17 cellular contexts compared by ENCODE assay signal in the genomic region with DNA sequence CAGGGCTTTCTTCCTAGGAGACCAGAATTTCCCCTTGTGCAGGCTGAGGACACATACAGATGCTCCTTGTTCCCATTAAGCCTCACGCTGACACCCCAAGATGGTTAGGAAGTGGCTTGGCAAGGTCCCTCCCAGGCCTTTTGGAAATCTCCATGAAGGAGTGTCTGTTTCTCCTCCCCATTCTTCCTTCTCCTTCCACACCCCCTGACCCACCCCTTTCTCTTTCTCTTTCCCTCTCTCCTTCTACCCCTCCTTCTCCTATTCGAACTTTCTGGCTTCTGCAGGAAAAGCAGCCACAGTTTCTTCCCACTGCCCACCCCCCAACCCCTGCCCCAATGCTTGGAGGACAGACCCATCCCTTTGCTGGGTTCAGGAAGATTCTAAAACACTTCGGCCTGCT.
DNase-seq lines count a peak whose midpoint lies in the region; ATAC-seq and TF ChIP-seq lines count a peak whose summit lies in the region.
"Had no signal": no experiment of that assay in that cellular context is flagged by ENCODE, and none has a peak within 500 bp of the region (broad histone marks: within the 10 kb centered on the region; RNA-seq: fewer than 3 reads in every experiment).

No MANE protein-coding gene starts in this region.

- no peak overlapping the region for H2BK15ac ChIP-seq in mesendoderm (replicated peaks; ENCODE audit: low read depth)

- no peak overlapping the region for H3K9ac ChIP-seq in mesendoderm (ENCODE audit: low read length)

- no peak overlapping the region for H3K4ac ChIP-seq in mesendoderm (ENCODE audit: low read depth, low read length)

- peaks cover 0 to 27% (median 4%) of the 10 kb centered on the region in 9 donors for H3K4me1 ChIP-seq in heart right ventricle
- H3K4me1 ChIP-seq in mesendoderm (ENCODE audit: control insufficient read depth, low read depth, low read length), result no peaks in the 10 kb centered on the region

- TF ChIP-seq CTCF in heart right ventricle (IDR thresholded peaks at IDR 0.05), result no peak
- no peak for TF ChIP-seq CTCF in type B pancreatic cell (conservative IDR thresholded peaks at IDR 0.05)

- 51 to 64% methylated on average over 3 of the region's 3 CpGs for WGBS in heart right ventricle, 2 donors
- WGBS in mesendoderm (ENCODE audit: extremely low coverage, insufficient coverage, low lambda C conversion rate), result no CpG with 5 or more reads among the region's 3 CpGs

- H3K4me3 ChIP-seq in heart right ventricle (peak overlapping the region in 8 of 10 donors; percentile 3 to 44 (median 32)), mesendoderm (ENCODE audit: low read length) (no peak overlapping the region)
- H3K4me3 ChIP-seq: cardiac muscle cell, ovary, suprapubic skin, vagina had no signal

- intact Hi-C loops in heart right ventricle (cut with DNase I), result loop anchor here (1.0 to 10.0 kb wide), 12 partner anchors 55 to 257 kb away; a partner anchor contains a TSS

- no peak for ATAC-seq in activated T-helper 17 cell treated with anti-CD3 and anti-CD28 coated beads, Interleukin-2, amount 50 U/mL, for 72 hours (replicated peaks)
- ATAC-seq in heart right ventricle (peak in 7 of 8 donors; percentile 13 to 57 (median 29)), HG03442 (IDR thresholded peaks at IDR 0.05; ENCODE audit: unreplicated experiment) (no peak)

- no peak overlapping the region for H4K5ac ChIP-seq in mesendoderm (ENCODE audit: low read length)

- peaks cover 15% of the 10 kb centered on the region for H3K27me3 Mint-ChIP-seq in activated T-helper 17 cell treated with anti-CD3 and anti-CD28 coated beads, Interleukin-2, amount 50 U/mL, for 72 hours
- H3K27me3 Mint-ChIP-seq in type B pancreatic cell, result peaks cover 3% of the 10 kb centered on the region

- H3K27me3 ChIP-seq in heart right ventricle (no peaks in the 10 kb centered on the region), mesendoderm (ENCODE audit: insufficient read depth, low read length, poor library complexity) (no peaks in the 10 kb centered on the region)
- H3K27me3 ChIP-seq: ovary, sigmoid colon, suprapubic skin, vagina had no signal

- H3K27ac Mint-ChIP-seq in activated T-helper 17 cell treated with anti-CD3 and anti-CD28 coated beads, Interleukin-2, amount 50 U/mL, for 72 hours, result peak overlapping the region; percentile 42
- peak overlapping the region; percentile 66 for H3K27ac Mint-ChIP-seq in type B pancreatic cell
- H3K27ac Mint-ChIP-seq: CD4-positive, alpha-beta memory T cell had no signal

- no peak overlapping the region for H3K18ac ChIP-seq in mesendoderm (ENCODE audit: low read length)

- H3K79me2 ChIP-seq in mesendoderm (ENCODE audit: control insufficient read depth, insufficient read depth, low read length), result no peaks in the 10 kb centered on the region

- no peak overlapping the region for H3K4me2 ChIP-seq in mesendoderm (ENCODE audit: low read length)

- H3K36me3 Mint-ChIP-seq in activated T-helper 17 cell treated with anti-CD3 and anti-CD28 coated beads, Interleukin-2, amount 50 U/mL, for 72 hours (ENCODE audit: low read depth), result no peaks in the 10 kb centered on the region
- no peaks in the 10 kb centered on the region for H3K36me3 Mint-ChIP-seq in type B pancreatic cell
- H3K36me3 Mint-ChIP-seq: CD4-positive, alpha-beta memory T cell had no signal

- H2BK5ac ChIP-seq in mesendoderm (ENCODE audit: low read length), result no peak overlapping the region

- no peak overlapping the region for H2AK5ac ChIP-seq in mesendoderm (ENCODE audit: low read length)

- no peak overlapping the region for H3K4me3 Mint-ChIP-seq in activated T-helper 17 cell treated with anti-CD3 and anti-CD28 coated beads, Interleukin-2, amount 50 U/mL, for 72 hours
- H3K4me3 Mint-ChIP-seq in type B pancreatic cell, result no peak overlapping the region
- H3K4me3 Mint-ChIP-seq: CD4-positive, alpha-beta memory T cell had no signal

- H3K56ac ChIP-seq in mesendoderm (ENCODE audit: low read length), result peak overlapping the region; percentile 6

- H2BK120ac ChIP-seq in mesendoderm (ENCODE audit: low read depth, low read length), result no peak overlapping the region

- no peaks in the 10 kb centered on the region for H3K79me1 ChIP-seq in mesendoderm (ENCODE audit: low read length)

- H3K36me3 ChIP-seq in heart right ventricle (no peaks in the 10 kb centered on the region), mesendoderm (ENCODE audit: control insufficient read depth, insufficient read depth, low read length) (no peaks in the 10 kb centered on the region)
- H3K36me3 ChIP-seq: cardiac muscle cell, ovary, sigmoid colon, suprapubic skin, vagina had no signal

- H3K23ac ChIP-seq in mesendoderm (ENCODE audit: low read length), result no peak overlapping the region

- peak overlapping the region in 5 of 10 donors; percentile 23 to 55 (median 42) for H3K27ac ChIP-seq in heart right ventricle
- no peak overlapping the region for H3K27ac ChIP-seq in mesendoderm (ENCODE audit: low read depth, low read length)
- H3K27ac ChIP-seq: cardiac muscle cell, ovary, sigmoid colon, suprapubic skin, vagina had no signal

- H4K8ac ChIP-seq in mesendoderm (ENCODE audit: low read depth, low read length), result no peak overlapping the region

- DNase-seq in heart right ventricle (no peak), mesendoderm (no peak), type B pancreatic cell (ENCODE audit: extremely low spot score, unreplicated experiment) (no peak), CD1c-positive myeloid dendritic cell (ENCODE audit: extremely low spot score) (no peak), cerebellar cortex (ENCODE audit: low spot score) (no peak)
- DNase-seq: activated T-cell treated with anti-CD3 and anti-CD28 coated beads, Interleukin-2, amount 50 U/mL, for 1 hour; CD4-positive, alpha-beta memory T cell; GOT3; MM.1S; sigmoid colon; T-helper 9 cell had no signal

- no peaks in the 10 kb centered on the region for H3K9me3 ChIP-seq in heart right ventricle
- H3K9me3 ChIP-seq: ovary, sigmoid colon, suprapubic skin, vagina had no signal

- no peaks in the 10 kb centered on the region for H3K9me3 Mint-ChIP-seq in activated T-helper 17 cell treated with anti-CD3 and anti-CD28 coated beads, Interleukin-2, amount 50 U/mL, for 72 hours
- no peaks in the 10 kb centered on the region for H3K9me3 Mint-ChIP-seq in type B pancreatic cell
- H3K9me3 Mint-ChIP-seq: CD4-positive, alpha-beta memory T cell had no signal

- H3K4me1 Mint-ChIP-seq in activated T-helper 17 cell treated with anti-CD3 and anti-CD28 coated beads, Interleukin-2, amount 50 U/mL, for 72 hours, result no peaks in the 10 kb centered on the region
- peaks cover 19% of the 10 kb centered on the region for H3K4me1 Mint-ChIP-seq in type B pancreatic cell (ENCODE audit: unreplicated experiment)
- H3K4me1 Mint-ChIP-seq: CD4-positive, alpha-beta memory T cell had no signal

Comparison
In these comparisons a context has a peak if more than half of its experiments do, and no peak if none do; other contexts are left out.
1. ATAC-seq: peak in heart right ventricle (7 of 8); none in activated T-helper 17 cell treated with anti-CD3 and anti-CD28 coated beads, Interleukin-2, amount 50 U/mL, for 72 hours (single experiment) and HG03442 (single experiment).